10 cellular contexts compared by ENCODE assay signal in genomic region chr9:124239249-124240073, GRCh38. TPM values are rescaled to one million over a fixed set of nuclear protein-coding genes. Genes with fewer than 3 reads are reported as not detected.
DNase-seq lines count a peak whose midpoint lies in the region; ATAC-seq lines count a peak whose summit lies in the region.
"Had no signal": no experiment of that assay in that cellular context is flagged by ENCODE, and none has a peak within 500 bp of the region (broad histone marks: within the 10 kb centered on the region; RNA-seq: fewer than 3 reads in every experiment).

No MANE protein-coding gene starts in this region.

- ATAC-seq in GM18502 (IDR thresholded peaks at IDR 0.05; ENCODE audit: poor library complexity, unreplicated experiment) (peak; percentile 72), GM21528 (IDR thresholded peaks at IDR 0.05; ENCODE audit: low FRiP score, unreplicated experiment) (peak; percentile 52), HG03571 (IDR thresholded peaks at IDR 0.05; ENCODE audit: unreplicated experiment) (peak; percentile 65)

- DNase-seq in islet precursor cell (peak; percentile 35), D341Med (ENCODE audit: low spot score) (no peak), H4 (ENCODE audit: low spot score) (no peak), NCI-H1694 treated with DMSO at 0.1 percent for 48 hours (lab: John Stamatoyannopoulos, UW) (no peak), NCI-H226 (no peak)
- DNase-seq: activated T-cell treated with anti-CD3 and anti-CD28 coated beads, Interleukin-2, amount 50 U/mL, for 48 hours; foreskin melanocyte had no signal

RNA-seq across cellular contexts. Expression of gene NEK6, which starts 18.3 kb away (rescaled TPM):
- total RNA-seq in H4 (2014; rRNA removed; shearing (Covaris generic)) = 40.2 and 43.7 TPM in 2 replicates
